In the genomic region with DNA sequence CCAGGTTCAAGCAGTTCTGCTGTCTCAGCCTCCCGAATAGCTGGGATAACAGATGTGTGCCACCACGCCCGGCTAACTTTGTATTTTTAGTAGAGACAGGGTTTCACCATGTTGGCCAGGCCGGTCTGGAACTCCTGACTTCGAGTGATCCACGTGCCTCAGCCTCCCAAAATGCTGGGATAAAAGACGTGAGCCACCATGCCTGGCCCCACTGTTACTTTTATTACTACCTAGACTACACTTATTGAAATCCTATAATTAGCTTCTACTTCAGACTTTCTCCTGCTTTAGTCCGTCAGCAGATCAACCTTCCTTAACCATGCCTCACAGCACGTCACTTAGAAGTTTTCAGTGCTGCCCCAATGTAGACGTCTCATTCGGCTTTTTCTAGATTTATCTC, we compare ENCODE assay signal across 29 cellular contexts.
"Had no signal": no experiment of that assay in that cellular context is flagged by ENCODE, and none has a peak within 500 bp of the region (broad histone marks: within the 10 kb centered on the region; RNA-seq: fewer than 3 reads in every experiment).

No MANE protein-coding gene starts in this region.

- H3K27me3 ChIP-seq: colonic mucosa, hepatocyte, neutrophil, right lobe of liver, suprapubic skin, transverse colon, upper lobe of right lung, uterus had no signal

- H3K9me3 ChIP-seq: colonic mucosa, neutrophil, prostate gland had no signal

- H3K4me3 Mint-ChIP-seq: dendritic cell treated with granulocyte-macrophage colony-stimulating factor and Interleukin-4, amounts not matched to agents 40 ng/mL and 50 ng/mL, for 4 days; endodermal cell; memory B cell; natural killer cell treated with Interleukin-12 subunit alpha and Interleukin-12 subunit beta and Interleukin-15 and Interleukin-18, amount 100 ng/mL, for 72 hours; neural crest cell; stimulated activated naive CD8-positive, alpha-beta T cell treated with anti-CD3 and anti-CD28 coated beads, Interleukin-15, amount 100 ng/mL, for 72 hours had no signal

- H3K27ac Mint-ChIP-seq: dendritic cell treated with granulocyte-macrophage colony-stimulating factor and Interleukin-4, amounts not matched to agents 40 ng/mL and 50 ng/mL, for 4 days; endodermal cell; memory B cell; natural killer cell treated with Interleukin-12 subunit alpha and Interleukin-12 subunit beta and Interleukin-15 and Interleukin-18, amount 100 ng/mL, for 72 hours; stimulated activated naive CD8-positive, alpha-beta T cell treated with anti-CD3 and anti-CD28 coated beads, Interleukin-15, amount 100 ng/mL, for 72 hours had no signal

- H3K36me3 ChIP-seq: colonic mucosa, prostate gland, uterus had no signal

- H3K4me3 ChIP-seq: colonic mucosa, hepatocyte, lung, prostate gland, right lobe of liver, smooth muscle cell, suprapubic skin, transverse colon, upper lobe of right lung, uterus had no signal

- DNase-seq: central memory CD4-positive, alpha-beta T cell; colonic mucosa; effector CD8-positive, alpha-beta T cell; endodermal cell; foreskin fibroblast; kidney; naive B cell; right lobe of liver; stimulated activated CD4-positive, alpha-beta T cell treated with anti-CD3 and anti-CD28 coated beads, Interleukin-12 subunit alpha, Interleukin-12 subunit beta, amount 100 ng/mL, for 4 hours; stimulated activated CD4-positive, alpha-beta T cell treated with anti-CD3 and anti-CD28 coated beads, Interleukin-1b, Interleukin-23, amount 100 ng/mL, for 48 hours; stimulated activated CD4-positive, alpha-beta T cell treated with anti-CD3 and anti-CD28 coated beads, Interleukin-4, amount 100 ng/mL, for 1 hour; stimulated activated CD8-positive, alpha-beta memory T cell treated with anti-CD3 and anti-CD28 coated beads, Interleukin-4, amount 100 ng/mL, for 48 hours; stimulated activated naive CD4-positive, alpha-beta T cell; stimulated activated naive CD8-positive, alpha-beta T cell treated with anti-CD3 and anti-CD28 coated beads, Interleukin-15, amount 100 ng/mL, for 72 hours; transverse colon; upper lobe of right lung; uterus had no signal

- H3K4me1 ChIP-seq: colonic mucosa, prostate gland, transverse colon, uterus had no signal

- H3K27ac ChIP-seq: colonic mucosa, epithelial cell of prostate, hepatocyte, neutrophil, prostate gland, right lobe of liver, suprapubic skin, transverse colon, upper lobe of right lung, uterus had no signal

- H3K4me1 Mint-ChIP-seq: endodermal cell, neural crest cell had no signal

- H2AFZ ChIP-seq: hepatocyte had no signal

- H3K27me3 Mint-ChIP-seq: dendritic cell treated with granulocyte-macrophage colony-stimulating factor and Interleukin-4, amounts not matched to agents 40 ng/mL and 50 ng/mL, for 4 days; memory B cell; naive B cell; natural killer cell treated with Interleukin-12 subunit alpha and Interleukin-12 subunit beta and Interleukin-15 and Interleukin-18, amount 100 ng/mL, for 72 hours; stimulated activated naive CD8-positive, alpha-beta T cell treated with anti-CD3 and anti-CD28 coated beads, Interleukin-15, amount 100 ng/mL, for 72 hours had no signal

- ATAC-seq: esophagus mucosa; natural killer cell treated with Interleukin-12 subunit alpha and Interleukin-12 subunit beta and Interleukin-15 and Interleukin-18, amount 100 ng/mL, for 72 hours; right lobe of liver; stimulated activated naive CD8-positive, alpha-beta T cell treated with anti-CD3 and anti-CD28 coated beads, Interleukin-15, amount 100 ng/mL, for 72 hours; upper lobe of right lung had no signal

- H3K4me2 ChIP-seq: hepatocyte, smooth muscle cell had no signal
